In genomic region chr5:80216753-80217596, GRCh38 we compare ENCODE assay signal across 9 cellular contexts. TPM values are rescaled to one million over a fixed set of nuclear protein-coding genes. Genes with fewer than 3 reads are reported as not detected.
A peak's percentile ranks its signal among the peaks of the same experiment; 100 is the strongest.
DNase-seq lines count a peak whose midpoint lies in the region; ATAC-seq, FAIRE-seq and TF ChIP-seq lines count a peak whose summit lies in the region.
"Had no signal": no experiment of that assay in that cellular context is flagged by ENCODE, and none has a peak within 500 bp of the region (broad histone marks: within the 10 kb centered on the region; RNA-seq: fewer than 3 reads in every experiment).

No MANE protein-coding gene starts in this region.

- intact Hi-C loops in Right ventricle myocardium inferior (cut with DNase I): loop anchor here (2.0 kb wide), 1 partner anchor 24 kb away; no protein-coding TSS in a partner anchor

- H3F3A ChIP-seq in SK-N-SH (replicated peaks; ENCODE audit: insufficient read depth): no peaks in the 10 kb centered on the region

- no peak for TF ChIP-seq EP300 in SK-N-SH (IDR thresholded peaks at IDR 0.05; ENCODE audit: borderline replicate concordance in 1 of 2, low read depth in 1 of 2, low read length in 1 of 2)

- H3K27ac ChIP-seq in SK-N-SH (ENCODE audit: low read depth in 2 of 2, low read length in 1 of 2): no peak overlapping the region

- H3K79me2 ChIP-seq in SK-N-SH (ENCODE audit: insufficient read depth): peaks cover 3% of the 10 kb centered on the region; the same call in 1 of the 2 replicates

- H3K9me3 ChIP-seq in SK-N-SH: no peaks in the 10 kb centered on the region

- POLR2A ChIA-PET in SK-N-SH (lab: Yijun Ruan, JAX): interaction anchor here (1.3 kb wide), 1 partner anchor 12 kb away, joined by 6 read pairs; no protein-coding TSS in a partner anchor

- H3K9me2 ChIP-seq in SK-N-SH: no peaks in the 10 kb centered on the region

- no peaks in the 10 kb centered on the region for H3K36me3 ChIP-seq in SK-N-SH (replicated peaks in 1 of 2; ENCODE audit: control insufficient read depth in 1 of 2, insufficient read depth in 2 of 2, low read length in 1 of 2)

- ATAC-seq in Right ventricle myocardium inferior (peak; percentile 90), GM19397 (IDR thresholded peaks at IDR 0.05; ENCODE audit: unreplicated experiment) (no peak)

- H3K27me3 ChIP-seq in SK-N-SH (ENCODE audit: insufficient read depth): no peaks in the 10 kb centered on the region

- TF ChIP-seq RAD21 in SK-N-SH (IDR thresholded peaks at IDR 0.05; ENCODE audit: low read length): no peak

- CTCF ChIA-PET in SK-N-SH (lab: Yijun Ruan, JAX): interaction anchor here (0.6 to 1.0 kb wide), 2 partner anchors 12 to 297 kb away, joined by 3 to 4 read pairs; no protein-coding TSS in a partner anchor

- DNase-seq in H4 (ENCODE audit: low spot score): peak; percentile 42
- DNase-seq in Right ventricle myocardium inferior (ENCODE audit: missing footprints): peak; percentile 78
- DNase-seq in stimulated activated CD4-positive, alpha-beta T cell treated with anti-CD3 and anti-CD28 coated beads, Interleukin-1b, Interleukin-23, amount 100 ng/mL, for 48 hours: peak; percentile 41
- no peak for DNase-seq in NCI-H128 (lab: John Stamatoyannopoulos, UW; ENCODE audit: unreplicated experiment)
- DNase-seq in SK-N-SH: no peak
- no peak for DNase-seq in HCEC 1CT

- 89% methylated on average over 12 of the region's 12 CpGs for WGBS in SK-N-SH (ENCODE audit: low lambda C conversion rate)

- H4K20me1 ChIP-seq in SK-N-SH (ENCODE audit: insufficient read depth): no peaks in the 10 kb centered on the region

- H2AFZ ChIP-seq in SK-N-SH (ENCODE audit: low read depth): no peak overlapping the region

- H3K9ac ChIP-seq in SK-N-SH: no peak overlapping the region

- H3K4me3 ChIP-seq in SK-N-SH (ENCODE audit: low read depth in 2 of 2, low read length in 1 of 2): no peak overlapping the region

- H3K4me2 ChIP-seq in SK-N-SH: no peak overlapping the region

- peaks cover 0 to 4% of the 10 kb centered on the region in 2 experiments; a peak in 1 of 4 replicates for H3K4me1 ChIP-seq in SK-N-SH (ENCODE audit: control insufficient read depth in 1 of 2, insufficient read depth in 2 of 2, low read depth in 1 of 2, low read length in 1 of 2)

- no peak for TF ChIP-seq CTCF in SK-N-SH (IDR thresholded peaks at IDR 0.05)

- peak; percentile 19 for FAIRE-seq in TTC549 (lab: Jason Lieb, UNC)
- FAIRE-seq: islet of Langerhans had no signal

TF ChIP-seq in SK-N-SH, 30 proteins besides CTCF, POLR2A, EP300 and RAD21:
- no peak for TF ChIP-seq NRF1 (IDR thresholded peaks at IDR 0.05; ENCODE audit: low read depth, low read length)
- no peak for TF ChIP-seq PBX3 (IDR thresholded peaks at IDR 0.05)
- TF ChIP-seq ZBTB33 (IDR thresholded peaks at IDR 0.05; ENCODE audit: borderline replicate concordance, low read depth): no peak
- no peak for TF ChIP-seq JUND (IDR thresholded peaks at IDR 0.05)
- no peak for TF ChIP-seq CHD2 (IDR thresholded peaks at IDR 0.05; ENCODE audit: low read length, partially characterized antibody)
- no peak for TF ChIP-seq TEAD4 (IDR thresholded peaks at IDR 0.05; ENCODE audit: borderline replicate concordance, insufficient read depth)
- TF ChIP-seq NFIC (IDR thresholded peaks at IDR 0.05; ENCODE audit: borderline replicate concordance): no peak
- no peak for TF ChIP-seq IRF3 (IDR thresholded peaks at IDR 0.05; ENCODE audit: low read depth, low read length)
- TF ChIP-seq EZH2phosphoT487 (IDR thresholded peaks at IDR 0.05; ENCODE audit: borderline replicate concordance, low read depth): no peak
- TF ChIP-seq MAX (IDR thresholded peaks at IDR 0.05; ENCODE audit: low read depth): no peak
- no peak for TF ChIP-seq TAF1 (IDR thresholded peaks at IDR 0.05; ENCODE audit: borderline replicate concordance, low read depth, low read length)
- TF ChIP-seq RXRA (IDR thresholded peaks at IDR 0.05; ENCODE audit: borderline replicate concordance, low read depth): no peak
- TF ChIP-seq MXI1 (IDR thresholded peaks at IDR 0.05; ENCODE audit: low read depth, low read length): no peak
- TF ChIP-seq YY1 (IDR thresholded peaks at IDR 0.05; ENCODE audit: low read depth): no peak
- no peak for TF ChIP-seq SIN3A (IDR thresholded peaks at IDR 0.05; ENCODE audit: borderline replicate concordance, low read depth, low read length)
- TF ChIP-seq GATA2 (CRISPR knock-in tag; IDR thresholded peaks at IDR 0.05): no peak

RNA-seq across cellular contexts. Expression of gene SERINC5, which starts 38.9 kb away (rescaled TPM):
- 10.1 and 15.6 TPM in 2 replicates for total RNA-seq in H4 (2014; rRNA removed; shearing (Covaris generic))
- total RNA-seq in Right ventricle myocardium inferior: 14.5 TPM
- 4.5 and 7.4 TPM in 2 replicates for polyA plus RNA-seq in SK-N-SH (2012; rRNA removed)
- polyA plus RNA-seq in SK-N-SH (2012; cell fraction: cytosol; rRNA removed): 5.4 and 6.0 TPM in 2 replicates
- polyA plus RNA-seq in SK-N-SH (2012; cell fraction: nucleus; rRNA removed): 2.5 and 4.7 TPM in 2 replicates

Comparison
In these comparisons a context has a peak if more than half of its experiments do, and no peak if none do; other contexts are left out.
1. DNase-seq: peak in H4 (single experiment), Right ventricle myocardium inferior (single experiment) and stimulated activated CD4-positive, alpha-beta T cell treated with anti-CD3 and anti-CD28 coated beads, Interleukin-1b, Interleukin-23, amount 100 ng/mL, for 48 hours (single experiment); none in NCI-H128 (single experiment), SK-N-SH (single experiment) and HCEC 1CT (single experiment).